Comparison of ENCODE assay signal across 28 cellular contexts in the genomic region with DNA sequence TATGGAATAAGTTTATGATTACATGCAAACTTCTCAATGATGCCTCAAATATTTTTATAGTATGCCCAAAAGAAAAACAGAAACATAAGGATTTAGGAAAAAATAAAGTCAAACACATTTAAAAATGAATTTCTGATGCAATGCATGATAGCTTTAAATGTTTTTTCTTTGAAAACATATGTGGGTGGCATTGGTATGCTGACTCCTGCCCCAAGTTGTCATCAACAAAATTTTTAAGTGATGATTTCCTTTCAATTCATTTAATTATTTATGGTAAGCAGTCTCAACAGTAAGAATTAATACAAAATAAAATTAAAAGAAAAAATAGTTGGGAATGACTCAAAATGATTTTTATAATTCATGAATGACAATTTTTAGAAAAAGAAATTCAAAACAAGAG.
DNase-seq lines count a peak whose midpoint lies in the region; TF ChIP-seq lines count a peak whose summit lies in the region.
"Had no signal": no experiment of that assay in that cellular context is flagged by ENCODE, and none has a peak within 500 bp of the region (broad histone marks: within the 10 kb centered on the region; RNA-seq: fewer than 3 reads in every experiment).

No MANE protein-coding gene starts in this region.

- TF ChIP-seq RAD21 in SK-N-SH (IDR thresholded peaks at IDR 0.05; ENCODE audit: low read length), result no peak

- no peak overlapping the region for H3K9ac ChIP-seq in SK-N-SH
- H3K9ac ChIP-seq: KMS-11 had no signal

- H3K4me2 ChIP-seq in SK-N-SH, result no peak overlapping the region
- H3K4me2 ChIP-seq: GM23338, KMS-11 had no signal

- CTCF ChIA-PET in SK-N-SH (lab: Yijun Ruan, JAX), result interaction anchor here (0.9 kb wide), 1 partner anchor 36 kb away, joined by 3 read pairs; no protein-coding TSS in a partner anchor

- TF ChIP-seq EP300 in SK-N-SH (IDR thresholded peaks at IDR 0.05; ENCODE audit: borderline replicate concordance in 1 of 2, low read depth in 1 of 2, low read length in 1 of 2), result no peak

- no peaks in the 10 kb centered on the region for H3K27me3 ChIP-seq in SK-N-SH (ENCODE audit: insufficient read depth)
- H3K27me3 ChIP-seq: esophagus muscularis mucosa, sigmoid colon had no signal

- H4K20me1 ChIP-seq in SK-N-SH (ENCODE audit: insufficient read depth), result no peaks in the 10 kb centered on the region

- TF ChIP-seq CTCF in SK-N-SH (IDR thresholded peaks at IDR 0.05), result no peak
- TF ChIP-seq CTCF in fibroblast of mammary gland (conservative IDR thresholded peaks at IDR 0.05; ENCODE audit: control insufficient read depth, insufficient read depth, low read depth, low read length), result no peak

- no peaks in the 10 kb centered on the region for H3K4me1 ChIP-seq in SK-N-SH (ENCODE audit: control insufficient read depth in 1 of 2, insufficient read depth in 2 of 2, low read depth in 1 of 2, low read length in 1 of 2)
- H3K4me1 ChIP-seq: esophagus muscularis mucosa, prostate gland, sigmoid colon had no signal

- H3K27ac ChIP-seq in SK-N-SH (ENCODE audit: low read depth in 2 of 2, low read length in 1 of 2), result no peak overlapping the region
- H3K27ac ChIP-seq: esophagus muscularis mucosa, KMS-11, prostate gland, sigmoid colon had no signal

- peaks cover 9% of the 10 kb centered on the region for H3F3A ChIP-seq in SK-N-SH (replicated peaks; ENCODE audit: insufficient read depth)

- H3K36me3 ChIP-seq in SK-N-SH (replicated peaks in 1 of 2; ENCODE audit: control insufficient read depth in 1 of 2, insufficient read depth in 2 of 2, low read length in 1 of 2), result peaks cover 2 to 24% of the 10 kb centered on the region in 2 experiments
- H3K36me3 ChIP-seq: prostate gland, sigmoid colon had no signal

- DNase-seq in EH (ENCODE audit: low read depth) (peak; percentile 25), SK-N-SH (no peak), fibroblast of mammary gland (ENCODE audit: low read depth) (peak; percentile 25), skeletal muscle cell (ENCODE audit: low read depth) (peak; percentile 3), D341Med (ENCODE audit: low spot score) (no peak), NCI-H1092 treated with DMSO at 0.1 percent for 48 hours (lab: John Stamatoyannopoulos, UW) (no peak)
- DNase-seq in NK-92 treated with Interleukin-12 subunit alpha and Interleukin-12 subunit beta, amount 100 ng/mL, for 24 hours (lab: John Stamatoyannopoulos, UW), result no peak
- no peak for DNase-seq in activated T-cell treated with anti-CD3 and anti-CD28 coated beads, Interleukin-2, amount 50 U/mL, for 1 hour
- DNase-seq: ACHN; activated CD4-positive, alpha-beta memory T cell treated with anti-CD3 and anti-CD28 coated beads, Interleukin-2, amount 10 ng/mL, durations not matched to agents 7 days and 5 days; activated effector memory CD4-positive, alpha-beta T cell treated with anti-CD3 and anti-CD28 coated beads, Interleukin-2, amount 50 U/mL, for 16 hours; activated naive CD8-positive, alpha-beta T cell treated with anti-CD3 and anti-CD28 coated beads, Interleukin-2, amount 50 U/mL, for 24 hours; activated T-cell treated with anti-CD3 and anti-CD28 coated beads for 4 hours; Calu3; cortex of kidney; endodermal cell; head of caudate nucleus; NCI-H1436 treated with DMSO at 0.1 percent for 48 hours; NCI-H2171; NCI-H510A treated with DMSO at 0.1 percent for 48 hours; SHP77 treated with DMSO at 0.1 percent for 48 hours; sigmoid colon; T-cell had no signal

- H3K9me3 ChIP-seq in SK-N-SH, result peaks cover 28% of the 10 kb centered on the region
- H3K9me3 ChIP-seq: prostate gland, sigmoid colon had no signal

- no peak overlapping the region for H2AFZ ChIP-seq in SK-N-SH (ENCODE audit: low read depth)
- H2AFZ ChIP-seq: GM23338 had no signal

- H3K4me3 ChIP-seq in SK-N-SH (ENCODE audit: low read depth in 2 of 2, low read length in 1 of 2) (no peak overlapping the region), fibroblast of mammary gland (ENCODE audit: control insufficient read depth, low read depth, low read length) (no peak overlapping the region), skeletal muscle cell (ENCODE audit: low read depth, low read length) (no peak overlapping the region)
- H3K4me3 ChIP-seq: esophagus muscularis mucosa, GM23338, lung, prostate gland, sigmoid colon had no signal

- H3K79me2 ChIP-seq in SK-N-SH (ENCODE audit: insufficient read depth), result no peaks in the 10 kb centered on the region

- H3K9me2 ChIP-seq in SK-N-SH, result no peaks in the 10 kb centered on the region

- POLR2A ChIA-PET in SK-N-SH (lab: Yijun Ruan, JAX), result no interaction called here

TF ChIP-seq in SK-N-SH, 30 proteins besides CTCF, POLR2A, EP300 and RAD21:
- TF ChIP-seq TCF12 (IDR thresholded peaks at IDR 0.05) (0 out of 2 replicates have a peak, but pooled peaks have one; percentile 7), SIN3A (IDR thresholded peaks at IDR 0.05; ENCODE audit: borderline replicate concordance, low read depth, low read length) (no peak), MXI1 (IDR thresholded peaks at IDR 0.05; ENCODE audit: low read depth, low read length) (no peak)

Comparison
In these comparisons a context has a peak if more than half of its experiments do, and no peak if none do; other contexts are left out.
1. DNase-seq: peak in EH (single experiment), fibroblast of mammary gland (single experiment) and skeletal muscle cell (single experiment); none in SK-N-SH (single experiment), D341Med (single experiment), NK-92 treated with Interleukin-12 subunit alpha and Interleukin-12 subunit beta, amount 100 ng/mL, for 24 hours (single experiment), NCI-H1092 treated with DMSO at 0.1 percent for 48 hours (single experiment) and activated T-cell treated with anti-CD3 and anti-CD28 coated beads, Interleukin-2, amount 50 U/mL, for 1 hour (single experiment).